26 cellular contexts compared by ENCODE assay signal in genomic region chr14:92962031-92962830, GRCh38. TPM values are rescaled to one million over a fixed set of nuclear protein-coding genes. Genes with fewer than 3 reads are reported as not detected.
A peak's percentile ranks its signal among the peaks of the same experiment; 100 is the strongest.
DNase-seq lines count a peak whose midpoint lies in the region; ATAC-seq, FAIRE-seq and TF ChIP-seq lines count a peak whose summit lies in the region.
"Had no signal": no experiment of that assay in that cellular context is flagged by ENCODE, and none has a peak within 500 bp of the region (broad histone marks: within the 10 kb centered on the region; RNA-seq: fewer than 3 reads in every experiment).

No MANE protein-coding gene starts in this region.

- TF ChIP-seq CTCF in left ventricle myocardium inferior (IDR thresholded peaks at IDR 0.05; ENCODE audit: borderline replicate concordance) = no peak
- no peak for TF ChIP-seq CTCF in VCaP (conservative IDR thresholded peaks at IDR 0.05)
- TF ChIP-seq CTCF in kidney (IDR thresholded peaks at IDR 0.05; ENCODE audit: borderline replicate concordance, extremely low read depth, insufficient read depth) = no peak

- no peak overlapping the region for H3K9ac ChIP-seq in kidney (ENCODE audit: low read length in 2 of 2)
- H3K9ac ChIP-seq: neural progenitor cell had no signal

- H3K4me1 ChIP-seq in left ventricle myocardium inferior (peaks cover 56% of the 10 kb centered on the region), kidney (ENCODE audit: control insufficient read depth in 1 of 2, insufficient read depth in 1 of 2, low read depth in 1 of 2, low read length in 2 of 2) (peaks cover 15 to 21% of the 10 kb centered on the region in 2 donors), aorta (ENCODE audit: control insufficient read depth in 1 of 2, insufficient read depth in 2 of 2, low read length in 2 of 2) (no peaks in the 10 kb centered on the region)

- intact Hi-C loops in left ventricle myocardium inferior (cut with micrococcal nuclease) (no loop called here), cardiac septum (cut with DNase I) (no loop called here), kidney (cut with DNase I) (no loop called here), aorta (cut with DNase I) (no loop called here)

- no peak for ATAC-seq in aorta (ENCODE audit: low FRiP score)
- ATAC-seq: activated CD8-positive, alpha-beta memory T cell treated with anti-CD3 and anti-CD28 coated beads, Interleukin-2, amount 10 ng/mL, durations not matched to agents 7 days and 5 days; right cardiac atrium; T-cell had no signal

- peak overlapping the region; percentile 86 for H3K27ac ChIP-seq in left ventricle myocardium inferior (replicated peaks)
- peak overlapping the region; percentile 93; the same call in 1 of the 2 replicates for H3K27ac ChIP-seq in VCaP
- no peak overlapping the region for H3K27ac ChIP-seq in kidney (ENCODE audit: low read depth in 2 of 2, low read length in 2 of 2)
- no peak overlapping the region for H3K27ac ChIP-seq in aorta (ENCODE audit: low read depth in 1 of 2, low read length in 2 of 2)
- H3K27ac ChIP-seq: brain microvascular endothelial cell, neural progenitor cell, Peyer's patch had no signal

- no peaks in the 10 kb centered on the region for H3K27me3 ChIP-seq in left ventricle myocardium inferior (ENCODE audit: low read depth)
- H3K27me3 ChIP-seq in aorta (ENCODE audit: control insufficient read depth in 1 of 2, insufficient read depth in 2 of 2, low read length in 1 of 2) = no peaks in the 10 kb centered on the region
- H3K27me3 ChIP-seq: brain microvascular endothelial cell, neural progenitor cell, Peyer's patch, transverse colon had no signal

- H3K36me3 ChIP-seq in left ventricle myocardium inferior = peaks cover 36% of the 10 kb centered on the region
- H3K36me3 ChIP-seq in kidney (ENCODE audit: control insufficient read depth in 1 of 2, insufficient read depth in 2 of 2, low read length in 2 of 2) = peaks cover 9 to 20% of the 10 kb centered on the region in 2 donors
- H3K36me3 ChIP-seq in aorta (ENCODE audit: control insufficient read depth in 1 of 2, insufficient read depth in 2 of 2, low read length in 1 of 2) = no peaks in the 10 kb centered on the region
- H3K36me3 ChIP-seq: brain microvascular endothelial cell, neural progenitor cell, transverse colon had no signal

- DNase-seq in left ventricle myocardium inferior = no peak
- DNase-seq in cardiac septum (ENCODE audit: low spot score) = no peak
- peak; percentile 55 for DNase-seq in kidney
- DNase-seq in aorta = peak; percentile 24 to 33
- no peak for DNase-seq in NCI-H526 treated with DMSO at 0.1 percent for 48 hours (lab: John Stamatoyannopoulos, UW)
- no peak for DNase-seq in COLO829 (ENCODE audit: low spot score)
- no peak for DNase-seq in stimulated activated CD4-positive, alpha-beta T cell treated with anti-CD3 and anti-CD28 coated beads, Interleukin-4, amount 100 ng/mL, for 24 hours
- DNase-seq: activated B cell treated with CpG ODN at 0.5 μM for 24 hours; activated CD4-positive, alpha-beta T cell treated with anti-CD3 and anti-CD28 coated beads, Interleukin-2, amount 50 U/mL, for 1 hour; activated CD8-positive, alpha-beta memory T cell treated with anti-CD3 and anti-CD28 coated beads, Interleukin-2, amount 10 ng/mL, durations not matched to agents 7 days and 5 days; activated naive CD4-positive, alpha-beta T cell; DMS79; immature natural killer cell; NCI-H146; NCI-H446; NCI-H774; Peyer's patch; T-cell; transverse colon had no signal

- FAIRE-seq in kidney (lab: Jason Lieb, UNC) = no peak
- FAIRE-seq: colon, G401.6 had no signal

- no peak overlapping the region for H3K4me3 ChIP-seq in left ventricle myocardium inferior
- no peak overlapping the region for H3K4me3 ChIP-seq in kidney (ENCODE audit: low read length in 2 of 2)
- H3K4me3 ChIP-seq in aorta (ENCODE audit: low read length in 2 of 2) = no peak overlapping the region
- H3K4me3 ChIP-seq: neural progenitor cell, Peyer's patch, transverse colon had no signal

- H3K9me3 ChIP-seq in left ventricle myocardium inferior (replicated peaks) (no peaks in the 10 kb centered on the region), kidney (ENCODE audit: control insufficient read depth in 1 of 2, low read length in 2 of 2) (no peaks in the 10 kb centered on the region), aorta (ENCODE audit: control insufficient read depth, low read length) (no peaks in the 10 kb centered on the region)
- H3K9me3 ChIP-seq: Peyer's patch, transverse colon had no signal

- 94 to 96% methylated on average over 20 of the region's 20 CpGs for WGBS in aorta, 2 donors

RNA-seq across cellular contexts. Expression of gene CHGA, which starts 39.3 kb away (rescaled TPM):
- total RNA-seq in left ventricle myocardium inferior = not detected
- total RNA-seq in cardiac septum = not detected
- 0.38 TPM for total RNA-seq in kidney
- polyA plus RNA-seq in kidney (ENCODE audit: insufficient read depth, low read depth, low replicate concordance) = 6.6 TPM
- total RNA-seq in aorta = not detected
- polyA plus RNA-seq in aorta = 1 to 10 TPM in 1 of 2 donors, under 1 TPM in 1; 0.13 to 4.8 TPM
- total RNA-seq: activated B cell treated with CpG ODN at 0.5 μM for 24 hours; activated CD8-positive, alpha-beta memory T cell treated with anti-CD3 and anti-CD28 coated beads, Interleukin-2, amount 10 ng/mL, durations not matched to agents 7 days and 5 days; right cardiac atrium had no signal
- polyA plus RNA-seq: BJ had no signal

Comparison
In these comparisons a context has a peak if more than half of its experiments do, and no peak if none do; other contexts are left out.
1. DNase-seq: peak in kidney (single experiment) and aorta (2 of 2); none in left ventricle myocardium inferior (single experiment), cardiac septum (single experiment), NCI-H526 treated with DMSO at 0.1 percent for 48 hours (single experiment), COLO829 (single experiment) and stimulated activated CD4-positive, alpha-beta T cell treated with anti-CD3 and anti-CD28 coated beads, Interleukin-4, amount 100 ng/mL, for 24 hours (single experiment).
2. H3K27ac ChIP-seq: peak in left ventricle myocardium inferior (single experiment) and VCaP (single experiment); none in kidney (0 of 2) and aorta (0 of 2).